15 cellular contexts compared by ENCODE assay signal in genomic region chr1:225539069-225539468, GRCh38.
"Had no signal": no experiment of that assay in that cellular context is flagged by ENCODE, and none has a peak within 500 bp of the region (broad histone marks: within the 10 kb centered on the region; RNA-seq: fewer than 3 reads in every experiment).

No MANE protein-coding gene starts in this region.

- DNase-seq: activated CD4-positive, alpha-beta T cell treated with anti-CD3 and anti-CD28 coated beads, Interleukin-2, amount 50 U/mL, for 48 hours; activated CD8-positive, alpha-beta memory T cell treated with anti-CD3 and anti-CD28 coated beads, Interleukin-2, amount 10 ng/mL, durations not matched to agents 7 days and 5 days; activated effector memory CD4-positive, alpha-beta T cell treated with Interleukin-2 at 50 U/mL for 16 hours; activated T-cell treated with anti-CD3 and anti-CD28 coated beads, Interleukin-2, amount 50 U/mL, for 24 hours; amniotic stem cell; kidney glomerular epithelial cell; stimulated activated CD4-positive, alpha-beta T cell treated with anti-CD3 and anti-CD28 coated beads, Interleukin-4, amount 100 ng/mL, for 4 hours; stomach; tibial artery had no signal

- H3K27me3 Mint-ChIP-seq: brain had no signal

- H3K4me1 ChIP-seq: vagina had no signal

- H3K36me3 Mint-ChIP-seq: activated CD8-positive, alpha-beta memory T cell treated with anti-CD3 and anti-CD28 coated beads, Interleukin-2, amount 10 ng/mL, durations not matched to agents 7 days and 5 days; activated naive CD4-positive, alpha-beta T cell treated with anti-CD3 and anti-CD28 coated beads, Interleukin-2, amount 50 U/mL, for 24 hours had no signal

- H3K27me3 ChIP-seq: esophagus muscularis mucosa, gastroesophageal sphincter, stomach, tibial artery, vagina had no signal

- H3K4me1 Mint-ChIP-seq: activated CD8-positive, alpha-beta memory T cell treated with anti-CD3 and anti-CD28 coated beads, Interleukin-2, amount 10 ng/mL, durations not matched to agents 7 days and 5 days; activated naive CD4-positive, alpha-beta T cell treated with anti-CD3 and anti-CD28 coated beads, Interleukin-2, amount 50 U/mL, for 24 hours had no signal

- H3K4me3 ChIP-seq: esophagus muscularis mucosa, gastroesophageal sphincter, stomach, tibial artery, vagina had no signal

- H3K4me3 Mint-ChIP-seq: activated CD8-positive, alpha-beta memory T cell treated with anti-CD3 and anti-CD28 coated beads, Interleukin-2, amount 10 ng/mL, durations not matched to agents 7 days and 5 days; activated naive CD4-positive, alpha-beta T cell treated with anti-CD3 and anti-CD28 coated beads, Interleukin-2, amount 50 U/mL, for 24 hours; activated T-cell treated with anti-CD3 and anti-CD28 coated beads, Interleukin-2, amount 50 U/mL, for 24 hours; T-helper 1 cell treated with Interleukin-12 subunit alpha and Interleukin-12 subunit beta and Interleukin-4 antibody, amounts not matched to agents 30 μg/mL and 1 μg/mL, for 36 hours had no signal

- H3K9me3 Mint-ChIP-seq: activated naive CD4-positive, alpha-beta T cell treated with anti-CD3 and anti-CD28 coated beads, Interleukin-2, amount 50 U/mL, for 24 hours; activated T-cell treated with anti-CD3 and anti-CD28 coated beads, Interleukin-2, amount 50 U/mL, for 24 hours; brain; T-helper 1 cell treated with Interleukin-12 subunit alpha and Interleukin-12 subunit beta and Interleukin-4 antibody, amounts not matched to agents 30 μg/mL and 1 μg/mL, for 36 hours had no signal

- H3K36me3 ChIP-seq: esophagus muscularis mucosa, gastroesophageal sphincter, stomach, tibial artery, vagina had no signal

- H3K27ac ChIP-seq: esophagus muscularis mucosa, gastroesophageal sphincter, stomach, tibial artery, vagina had no signal

- H3K27ac Mint-ChIP-seq: activated CD8-positive, alpha-beta memory T cell treated with anti-CD3 and anti-CD28 coated beads, Interleukin-2, amount 10 ng/mL, durations not matched to agents 7 days and 5 days; activated naive CD4-positive, alpha-beta T cell treated with anti-CD3 and anti-CD28 coated beads, Interleukin-2, amount 50 U/mL, for 24 hours; activated T-cell treated with anti-CD3 and anti-CD28 coated beads, Interleukin-2, amount 50 U/mL, for 24 hours; T-helper 1 cell treated with Interleukin-12 subunit alpha and Interleukin-12 subunit beta and Interleukin-4 antibody, amounts not matched to agents 30 μg/mL and 1 μg/mL, for 36 hours had no signal

- H3K9me3 ChIP-seq: esophagus muscularis mucosa, gastroesophageal sphincter, stomach, tibial artery, vagina had no signal
